Comparison of ENCODE assay signal across 23 cellular contexts in genomic region chr16:1460602-1461138, GRCh38. TPM values are rescaled to one million over a fixed set of nuclear protein-coding genes. Genes with fewer than 3 reads are reported as not detected.
DNase-seq lines count a peak whose midpoint lies in the region; ATAC-seq and TF ChIP-seq lines count a peak whose summit lies in the region.
"Had no signal": no experiment of that assay in that cellular context is flagged by ENCODE, and none has a peak within 500 bp of the region (broad histone marks: within the 10 kb centered on the region; RNA-seq: fewer than 3 reads in every experiment).

No MANE protein-coding gene starts in this region.

- H3K27ac ChIP-seq in lower lobe of right lung = no peak overlapping the region
- no peak overlapping the region for H3K27ac ChIP-seq in Karpas-422 (ENCODE audit: low read length)
- no peak overlapping the region for H3K27ac ChIP-seq in tibial artery
- H3K27ac ChIP-seq: 22Rv1, PC-9 had no signal

- TF ChIP-seq CTCF in lower lobe of right lung (IDR thresholded peaks at IDR 0.05) = no peak
- no peak for TF ChIP-seq CTCF in tibial artery (IDR thresholded peaks at IDR 0.05)

- no peak overlapping the region for H3K4me3 Mint-ChIP-seq in activated CD8-positive, alpha-beta T cell treated with anti-CD3 and anti-CD28 coated beads, Interleukin-2, amount 10 ng/mL, durations not matched to agents 7 days and 5 days

- no peaks in the 10 kb centered on the region for H3K79me2 ChIP-seq in Karpas-422 (ENCODE audit: low read length)

- POLR2A ChIA-PET in activated CD8-positive, alpha-beta T cell treated with anti-CD3 and anti-CD28 coated beads, Interleukin-2, amount 10 ng/mL, durations not matched to agents 7 days and 5 days (lab: Charles Lee) = no interaction called here

- H4K20me1 ChIP-seq in Karpas-422 (ENCODE audit: insufficient read depth, low read depth, low read length) = no peaks in the 10 kb centered on the region

- H3K4me2 ChIP-seq in Karpas-422 (ENCODE audit: low read depth, low read length, poor library complexity, severe bottlenecking) = no peak overlapping the region
- H3K4me2 ChIP-seq: PC-9, SK-N-SH had no signal

- no peaks in the 10 kb centered on the region for H3K36me3 Mint-ChIP-seq in activated CD8-positive, alpha-beta T cell treated with anti-CD3 and anti-CD28 coated beads, Interleukin-2, amount 10 ng/mL, durations not matched to agents 7 days and 5 days (ENCODE audit: low read depth)

- H3K27me3 ChIP-seq in lower lobe of right lung (ENCODE audit: low read depth) = no peaks in the 10 kb centered on the region
- no peaks in the 10 kb centered on the region for H3K27me3 ChIP-seq in Karpas-422 (ENCODE audit: low read length)
- H3K27me3 ChIP-seq in tibial artery = no peaks in the 10 kb centered on the region
- H3K27me3 ChIP-seq: BE2C, MG63 had no signal

- H2AFZ ChIP-seq in Karpas-422 (ENCODE audit: low read length) = no peak overlapping the region
- H2AFZ ChIP-seq: PC-9 had no signal

- H3K27ac Mint-ChIP-seq in activated CD8-positive, alpha-beta T cell treated with anti-CD3 and anti-CD28 coated beads, Interleukin-2, amount 10 ng/mL, durations not matched to agents 7 days and 5 days = no peak overlapping the region

- H3K9ac ChIP-seq in Karpas-422 (ENCODE audit: low read length) = no peak overlapping the region
- H3K9ac ChIP-seq: SK-N-SH had no signal

- H3K4me1 Mint-ChIP-seq in activated CD8-positive, alpha-beta T cell treated with anti-CD3 and anti-CD28 coated beads, Interleukin-2, amount 10 ng/mL, durations not matched to agents 7 days and 5 days (ENCODE audit: low read depth) = peaks cover 4% of the 10 kb centered on the region

- H3K4me3 ChIP-seq in lower lobe of right lung (no peak overlapping the region), Karpas-422 (ENCODE audit: low read length) (no peak overlapping the region), tibial artery (no peak overlapping the region)
- H3K4me3 ChIP-seq: GM12878, MG63, PC-9 had no signal

- H3K9me2 ChIP-seq in Karpas-422 (replicated peaks; ENCODE audit: insufficient read depth, low read length) = no peaks in the 10 kb centered on the region
- H3K9me2 ChIP-seq: SK-N-SH had no signal

- ATAC-seq in Right ventricle myocardium inferior (no peak), Right ventricle myocardium superior (ENCODE audit: poor library complexity) (no peak), lower lobe of right lung (peak in 1 of 2 donors; percentile 6)
- no peak for ATAC-seq in activated CD8-positive, alpha-beta T cell treated with anti-CD3 and anti-CD28 coated beads, Interleukin-2, amount 10 ng/mL, durations not matched to agents 7 days and 5 days
- ATAC-seq: GM12878 had no signal

- no peaks in the 10 kb centered on the region for H3K4me1 ChIP-seq in lower lobe of right lung
- H3K4me1 ChIP-seq in Karpas-422 (ENCODE audit: low read length) = no peaks in the 10 kb centered on the region
- no peaks in the 10 kb centered on the region for H3K4me1 ChIP-seq in tibial artery
- H3K4me1 ChIP-seq: BE2C had no signal

- H3K27me3 Mint-ChIP-seq in activated CD8-positive, alpha-beta T cell treated with anti-CD3 and anti-CD28 coated beads, Interleukin-2, amount 10 ng/mL, durations not matched to agents 7 days and 5 days (ENCODE audit: low read depth) = no peaks in the 10 kb centered on the region

- intact Hi-C loops in Right ventricle myocardium inferior (cut with DNase I) (no loop called here), Right ventricle myocardium superior (cut with DNase I) (no loop called here), lower lobe of right lung (cut with DNase I) (no loop called here), posterior vena cava (cut with DNase I) (loop anchor here in 1 of 2 donors (5.0 kb wide), 1 partner anchor 102 kb away; no protein-coding TSS in a partner anchor), tibial artery (cut with DNase I; ENCODE audit: low total_unique reads) (loop anchor here (5.0 kb wide), 1 partner anchor 707 kb away; no protein-coding TSS in a partner anchor)

- CTCF ChIA-PET in activated CD8-positive, alpha-beta T cell treated with anti-CD3 and anti-CD28 coated beads, Interleukin-2, amount 10 ng/mL, durations not matched to agents 7 days and 5 days (lab: Charles Lee) = no interaction called here

- DNase-seq in Right ventricle myocardium inferior (ENCODE audit: missing footprints) (peak; percentile 63), Right ventricle myocardium superior (no peak), lower lobe of right lung (peak; percentile 37), posterior vena cava (ENCODE audit: low spot score) (peak; percentile 57), Karpas-422 (no peak), GM19240 (ENCODE audit: insufficient read length, low spot score) (no peak), tibial artery (no peak)
- no peak for DNase-seq in activated CD8-positive, alpha-beta T cell treated with anti-CD3 and anti-CD28 coated beads, Interleukin-2, amount 10 ng/mL, durations not matched to agents 7 days and 5 days
- DNase-seq: DMS79 treated with DMSO at 0.1 percent for 48 hours, MG63, NCI-H1092, NCI-H146, NCI-H2081, NCI-H510A treated with DMSO at 0.1 percent for 48 hours, NCI-H82, PC-9, SHP77, SK-N-SH had no signal

- no peaks in the 10 kb centered on the region for H3K9me3 Mint-ChIP-seq in activated CD8-positive, alpha-beta T cell treated with anti-CD3 and anti-CD28 coated beads, Interleukin-2, amount 10 ng/mL, durations not matched to agents 7 days and 5 days (ENCODE audit: insufficient read depth)

- H3K9me3 ChIP-seq in lower lobe of right lung (no peaks in the 10 kb centered on the region), Karpas-422 (ENCODE audit: low read length) (no peaks in the 10 kb centered on the region), tibial artery (no peaks in the 10 kb centered on the region)
- H3K9me3 ChIP-seq: BE2C, MG63, SK-N-SH had no signal

- peaks cover 74% of the 10 kb centered on the region for H3K36me3 ChIP-seq in lower lobe of right lung
- no peaks in the 10 kb centered on the region for H3K36me3 ChIP-seq in Karpas-422 (ENCODE audit: insufficient read depth, low read length)
- H3K36me3 ChIP-seq in tibial artery = peaks cover 36 to 84% (median 50%) of the 10 kb centered on the region in 3 donors

RNA-seq across cellular contexts. Expression of gene CLCN7, which starts 14.2 kb away (rescaled TPM):
- total RNA-seq in Right ventricle myocardium inferior (49.5 TPM), Right ventricle myocardium superior (45.0 TPM), lower lobe of right lung (146 TPM), posterior vena cava (10 to 100 TPM; 35.8 to 52.6 TPM)
- 8.9 and 29.2 TPM in 2 replicates for total RNA-seq in Karpas-422 (2014; rRNA removed; shearing (Covaris generic); ENCODE audit: low replicate concordance)
- 10 to 100 TPM; 41.9 to 43.9 TPM for total RNA-seq in activated CD8-positive, alpha-beta T cell treated with anti-CD3 and anti-CD28 coated beads, Interleukin-2, amount 10 ng/mL, durations not matched to agents 7 days and 5 days

RNA-seq across cellular contexts. Expression of gene CCDC154, which starts 16.3 kb away (rescaled TPM):
- 1.7 TPM for total RNA-seq in Right ventricle myocardium inferior
- total RNA-seq in Right ventricle myocardium superior = 0.81 TPM
- 3.1 TPM for total RNA-seq in lower lobe of right lung
- under 1 TPM; 0.42 to 0.76 TPM for total RNA-seq in posterior vena cava
- total RNA-seq in Karpas-422 (2014; rRNA removed; shearing (Covaris generic); ENCODE audit: low replicate concordance) = 0.11 TPM in 1 of 2 replicates, not detected in the other
- total RNA-seq in activated CD8-positive, alpha-beta T cell treated with anti-CD3 and anti-CD28 coated beads, Interleukin-2, amount 10 ng/mL, durations not matched to agents 7 days and 5 days = 1 to 10 TPM; 1.5 to 2.1 TPM

RNA-seq across cellular contexts. Expression of gene PTX4, which starts 28.1 kb away (rescaled TPM):
- total RNA-seq in Right ventricle myocardium inferior = not detected
- 0.16 TPM for total RNA-seq in Right ventricle myocardium superior
- total RNA-seq in lower lobe of right lung = not detected
- under 1 TPM in 1 of 2 donors, not detected in 1; 0.14 TPM for total RNA-seq in posterior vena cava
- total RNA-seq in Karpas-422 (2014; rRNA removed; shearing (Covaris generic); ENCODE audit: low replicate concordance) = not detected in 2 replicates
- not detected for total RNA-seq in activated CD8-positive, alpha-beta T cell treated with anti-CD3 and anti-CD28 coated beads, Interleukin-2, amount 10 ng/mL, durations not matched to agents 7 days and 5 days
- total RNA-seq: GM12878, H1 had no signal

RNA-seq across cellular contexts. Expression of gene PERCC1, which starts 29.8 kb away (rescaled TPM):
- total RNA-seq in Right ventricle myocardium inferior = 0.35 TPM
- 0.32 TPM for total RNA-seq in Right ventricle myocardium superior
- total RNA-seq in lower lobe of right lung = not detected
- not detected for total RNA-seq in posterior vena cava
- total RNA-seq in Karpas-422 (2014; rRNA removed; shearing (Covaris generic); ENCODE audit: low replicate concordance) = not detected in 2 replicates
- under 1 TPM in 1 of 2 experiments, not detected in 1; 0.37 TPM for total RNA-seq in activated CD8-positive, alpha-beta T cell treated with anti-CD3 and anti-CD28 coated beads, Interleukin-2, amount 10 ng/mL, durations not matched to agents 7 days and 5 days
- total RNA-seq: G401, GM12878, H1, PC-9 had no signal

RNA-seq across cellular contexts. Expression of gene TELO2, which starts 32.5 kb away (rescaled TPM):
- total RNA-seq in Right ventricle myocardium inferior = 18.9 TPM
- 18.8 TPM for total RNA-seq in Right ventricle myocardium superior
- total RNA-seq in lower lobe of right lung = 27.5 TPM
- total RNA-seq in posterior vena cava = 10 to 100 TPM; 20.8 to 21.4 TPM
- 8.7 and 22.0 TPM in 2 replicates for total RNA-seq in Karpas-422 (2014; rRNA removed; shearing (Covaris generic); ENCODE audit: low replicate concordance)
- total RNA-seq in activated CD8-positive, alpha-beta T cell treated with anti-CD3 and anti-CD28 coated beads, Interleukin-2, amount 10 ng/mL, durations not matched to agents 7 days and 5 days = 10 to 100 TPM; 70.1 to 73.3 TPM

Comparison
In these comparisons a context has a peak if more than half of its experiments do, and no peak if none do; other contexts are left out.
1. DNase-seq: peak in Right ventricle myocardium inferior (single experiment), lower lobe of right lung (single experiment) and posterior vena cava (single experiment); none in Right ventricle myocardium superior (single experiment), Karpas-422 (single experiment), GM19240 (single experiment), tibial artery (0 of 2) and activated CD8-positive, alpha-beta T cell treated with anti-CD3 and anti-CD28 coated beads, Interleukin-2, amount 10 ng/mL, durations not matched to agents 7 days and 5 days (single experiment).